Comparison of ENCODE assay signal across 20 cellular contexts in the genomic region with DNA sequence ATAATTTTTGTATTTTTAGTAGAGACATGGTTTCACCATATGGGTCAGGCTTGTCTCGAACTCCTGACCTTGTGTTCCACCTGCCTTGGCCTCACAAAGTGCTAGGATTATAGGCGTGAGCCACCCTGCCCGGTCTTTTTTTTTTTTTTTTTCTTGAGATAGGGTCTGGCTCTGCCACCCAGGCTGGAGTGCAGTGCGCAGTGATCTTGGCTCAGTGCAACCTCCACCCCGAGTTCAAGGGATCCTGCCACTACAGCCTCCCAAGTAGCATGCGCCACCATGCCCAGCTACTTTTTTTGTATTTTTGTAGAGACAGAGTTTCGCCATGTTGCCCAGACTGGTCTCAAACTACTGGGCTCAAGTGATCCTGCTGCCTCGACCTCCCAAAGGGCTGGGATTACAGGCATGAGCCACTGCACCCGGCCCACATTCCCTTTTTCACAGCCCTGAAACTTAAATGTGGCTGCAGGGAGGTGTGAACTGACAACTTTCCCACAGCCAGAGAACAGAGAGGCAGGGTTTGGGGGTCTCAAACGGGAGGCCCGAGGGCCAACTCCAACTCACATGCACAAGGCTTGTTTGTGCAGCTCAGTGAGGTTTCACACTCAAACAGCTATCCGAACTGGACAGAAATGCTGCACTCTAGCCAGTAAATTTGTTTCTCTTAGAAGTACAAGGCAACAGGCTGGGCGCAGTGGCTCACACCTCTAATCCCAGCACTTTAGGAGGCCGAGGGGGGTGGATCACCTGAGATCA. TPM values are rescaled to one million over a fixed set of nuclear protein-coding genes. Genes with fewer than 3 reads are reported as not detected.
A peak's percentile ranks its signal among the peaks of the same experiment; 100 is the strongest.
DNase-seq lines count a peak whose midpoint lies in the region; ATAC-seq, FAIRE-seq and TF ChIP-seq lines count a peak whose summit lies in the region.
"Had no signal": no experiment of that assay in that cellular context is flagged by ENCODE, and none has a peak within 500 bp of the region (broad histone marks: within the 10 kb centered on the region; RNA-seq: fewer than 3 reads in every experiment).

No MANE protein-coding gene starts in this region.

- POLR2A ChIA-PET in RWPE1 (lab: Yijun Ruan, JAX; ENCODE audit: low non-redundant PET): no interaction called here

- 43 to 55% methylated on average over 13 to 14 of the region's 14 CpGs for WGBS in esophagus, 2 donors
- WGBS in pancreas, 2 donors: 36 to 38% methylated on average over 14 of the region's 14 CpGs

- peaks cover 4 to 17% of the 10 kb centered on the region in 2 donors for H3K4me1 ChIP-seq in esophagus (ENCODE audit: control insufficient read depth in 2 of 2, insufficient read depth in 2 of 2, low read length in 1 of 2)
- H3K4me1 ChIP-seq in pancreas: peaks cover 6 to 19% (median 7%) of the 10 kb centered on the region in 3 donors
- peaks cover 32% of the 10 kb centered on the region for H3K4me1 ChIP-seq in vagina

- H3K9me3 ChIP-seq in esophagus (ENCODE audit: control insufficient read depth in 2 of 2, insufficient read depth in 1 of 2, low read depth in 1 of 2, low read length in 1 of 2) (no peaks in the 10 kb centered on the region), pancreas (no peaks in the 10 kb centered on the region), vagina (no peaks in the 10 kb centered on the region)

- no peak overlapping the region for H3K4me3 ChIP-seq in esophagus (ENCODE audit: low read depth in 1 of 2, low read length in 2 of 2)
- no peak overlapping the region for H3K4me3 ChIP-seq in pancreas
- H3K4me3 ChIP-seq in vagina: no peak overlapping the region

- FAIRE-seq in pancreas (lab: Jason Lieb, UNC): no peak
- FAIRE-seq: A204.1, GM12891, H1 had no signal

- H3K27me3 ChIP-seq in esophagus (ENCODE audit: control insufficient read depth in 1 of 2, insufficient read depth in 2 of 2, low read length in 2 of 2) (no peaks in the 10 kb centered on the region), pancreas (no peaks in the 10 kb centered on the region), vagina (peaks cover 5% of the 10 kb centered on the region)

- no peak for TF ChIP-seq CTCF in GM10266 (IDR thresholded peaks at IDR 0.05; ENCODE audit: control insufficient read depth, insufficient read depth, low read depth, missing control alignments)
- TF ChIP-seq CTCF in RWPE1 (conservative IDR thresholded peaks at IDR 0.05; ENCODE audit: low read depth): no peak
- no peak for TF ChIP-seq CTCF in pancreas (IDR thresholded peaks at IDR 0.05)
- TF ChIP-seq CTCF in vagina (IDR thresholded peaks at IDR 0.05): no peak

- CTCF ChIA-PET in RWPE1 (lab: Yijun Ruan, JAX): interaction anchor here (1.3 to 1.5 kb wide), 2 partner anchors 38 to 118 kb away, joined by 3 to 12 read pairs; no protein-coding TSS in a partner anchor

- no peak for TF ChIP-seq POLR2A in vagina (IDR thresholded peaks at IDR 0.05)

- peak; percentile 23 to 37 (median 28) for ATAC-seq in pancreas
- ATAC-seq: HCT116 had no signal

- H3K36me3 ChIP-seq in esophagus (ENCODE audit: control insufficient read depth in 2 of 2, insufficient read depth in 2 of 2, low read length in 1 of 2) (no peaks in the 10 kb centered on the region), pancreas (no peaks in the 10 kb centered on the region), vagina (no peaks in the 10 kb centered on the region)

- H3K27ac ChIP-seq in RWPE1 (peak overlapping the region; percentile 91), esophagus (ENCODE audit: low read depth in 2 of 2, low read length in 1 of 2) (peak overlapping the region; percentile 69 to 90), pancreas (peak overlapping the region; percentile 72 to 81 (median 79)), vagina (no peak overlapping the region)
- H3K27ac ChIP-seq: KMS-11 had no signal

- peak; percentile 1 for DNase-seq in GM10266 (ENCODE audit: extremely low spot score)
- no peak for DNase-seq in RWPE1 (ENCODE audit: low spot score)
- DNase-seq in pancreas: no peak
- no peak for DNase-seq in NCI-H748 (lab: John Stamatoyannopoulos, UW; ENCODE audit: unreplicated experiment)
- no peak for DNase-seq in vagina (ENCODE audit: extremely low spot score in 2 of 2)
- no peak for DNase-seq in SHP77 (lab: John Stamatoyannopoulos, UW)
- DNase-seq: COR-L47, DND-41, NCI-H1105, NCI-H2081 treated with DMSO at 0.1 percent for 48 hours, NCI-H446, NCI-H526, Right ventricle myocardium superior, SW 1271 had no signal

- intact Hi-C loops in pancreas (cut with DNase I): no loop called here
- intact Hi-C loops in vagina (cut with DNase I): no loop called here

RNA-seq across cellular contexts. Expression of a gene that starts 4.4 kb away (rescaled TPM):
- polyA plus RNA-seq in esophagus (10 to 100 TPM in 1 of 2 donors, 1 to 10 TPM in 1; 9.4 to 12.1 TPM), pancreas (under 1 TPM; 0.21 to 0.38 TPM)
- total RNA-seq in pancreas (1 to 10 TPM in 2 of 6 donors, under 1 TPM in 4; 0.32 to 1.3 (median 0.63) TPM), vagina (36.6 TPM)

RNA-seq across cellular contexts. Expression of a gene that starts 18.5 kb away (rescaled TPM):
- polyA plus RNA-seq in esophagus (10 to 100 TPM; 54.2 to 63.9 TPM), pancreas (10 to 100 TPM; 40.9 to 48.6 TPM)
- total RNA-seq in pancreas (10 to 100 TPM; 25.2 to 36.4 (median 32.3) TPM), vagina (53.5 TPM)

RNA-seq across cellular contexts. Expression of a gene that starts 22.1 kb away (rescaled TPM):
- polyA plus RNA-seq in esophagus (10 to 100 TPM; 43.9 to 53.6 TPM), pancreas (10 to 100 TPM; 35.2 to 62.1 TPM)
- total RNA-seq in pancreas (10 to 100 TPM; 12.9 to 26.9 (median 20.5) TPM), vagina (18.2 TPM)

RNA-seq across cellular contexts. Expression of a gene that starts 44.2 kb away (rescaled TPM):
- polyA plus RNA-seq in esophagus (10 to 100 TPM; 16.4 to 25.3 TPM), pancreas (10 to 100 TPM; 34.7 to 41.8 TPM)
- total RNA-seq in pancreas (10 to 100 TPM in 4 of 6 donors, 1 to 10 TPM in 2; 8.0 to 15.8 (median 13.5) TPM), vagina (21.6 TPM)

RNA-seq across cellular contexts. Expression of a gene that starts 47.1 kb away (rescaled TPM):
- polyA plus RNA-seq in esophagus: 10 to 100 TPM in 1 of 2 donors, 1 to 10 TPM in 1; 4.6 to 11.7 TPM
- 1 to 10 TPM; 1.4 to 3.3 (median 2.1) TPM for total RNA-seq in pancreas
- 1 to 10 TPM; 3.8 to 9.1 TPM for polyA plus RNA-seq in pancreas
- total RNA-seq in vagina: 22.8 TPM

Comparison
In these comparisons a context has a peak if more than half of its experiments do, and no peak if none do; other contexts are left out.
1. RNA of a gene that starts 4.4 kb away (total RNA-seq): 36.6 TPM in vagina (single experiment); 0.32 to 1.3 TPM in pancreas; every median in the first group is over 10 times any median in the second.